Comparison of ENCODE assay signal across 1 cellular context in genomic region chr7:65239707-65240352, GRCh38.
TF ChIP-seq lines count a peak whose summit lies in the region.

No MANE protein-coding gene starts in this region.

TF ChIP-seq in HepG2, 621 proteins besides CTCF, POLR2A, EP300 and RAD21 (continued from another document):
- TF ChIP-seq, protein P1, sequence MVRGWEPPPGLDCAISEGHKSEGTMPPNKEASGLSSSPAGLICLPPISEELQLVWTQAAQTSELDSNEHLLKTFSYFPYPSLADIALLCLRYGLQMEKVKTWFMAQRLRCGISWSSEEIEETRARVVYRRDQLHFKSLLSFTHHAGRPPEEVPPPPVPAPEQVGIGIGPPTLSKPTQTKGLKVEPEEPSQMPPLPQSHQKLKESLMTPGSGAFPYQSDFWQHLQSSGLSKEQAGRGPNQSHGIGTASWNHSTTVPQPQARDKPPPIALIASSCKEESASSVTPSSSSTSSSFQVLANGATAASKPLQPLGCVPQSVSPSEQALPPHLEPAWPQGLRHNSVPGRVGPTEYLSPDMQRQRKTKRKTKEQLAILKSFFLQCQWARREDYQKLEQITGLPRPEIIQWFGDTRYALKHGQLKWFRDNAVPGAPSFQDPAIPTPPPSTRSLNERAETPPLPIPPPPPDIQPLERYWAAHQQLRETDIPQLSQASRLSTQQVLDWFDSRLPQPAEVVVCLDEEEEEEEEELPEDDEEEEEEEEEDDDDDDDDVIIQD (CRISPR knock-in tag; IDR thresholded peaks at IDR 0.05; ENCODE audit: low read depth) = no peak
- TF ChIP-seq CAMTA2 (CRISPR knock-in tag; IDR thresholded peaks at IDR 0.05; ENCODE audit: borderline replicate concordance) (no peak), HBP1 (CRISPR knock-in tag; IDR thresholded peaks at IDR 0.05; ENCODE audit: low read depth) (no peak), ZNF746 (CRISPR knock-in tag; IDR thresholded peaks at IDR 0.05) (no peak), CREBL2 (CRISPR knock-in tag; IDR thresholded peaks at IDR 0.05; ENCODE audit: borderline replicate concordance) (no peak), ZNF737 (CRISPR knock-in tag; IDR thresholded peaks at IDR 0.05; ENCODE audit: borderline replicate concordance) (no peak), ZNF441 (CRISPR knock-in tag; IDR thresholded peaks at IDR 0.05; ENCODE audit: borderline replicate concordance) (no peak), SCMH1 (CRISPR knock-in tag; IDR thresholded peaks at IDR 0.05; ENCODE audit: borderline replicate concordance) (no peak), ZNF24 (IDR thresholded peaks at IDR 0.05) (no peak), ZNF564 (CRISPR knock-in tag; IDR thresholded peaks at IDR 0.05) (no peak), KAT2B (IDR thresholded peaks at IDR 0.05; ENCODE audit: borderline replicate concordance, low read depth, low read length) (no peak), NFE2L1 (CRISPR knock-in tag; IDR thresholded peaks at IDR 0.05; ENCODE audit: borderline replicate concordance) (no peak), ZBTB21 (CRISPR knock-in tag; IDR thresholded peaks at IDR 0.05) (no peak), CENPX (CRISPR knock-in tag; IDR thresholded peaks at IDR 0.05) (no peak), ZIK1 (CRISPR knock-in tag; IDR thresholded peaks at IDR 0.05; ENCODE audit: borderline replicate concordance, low read depth) (no peak), ZNF331 (CRISPR knock-in tag; IDR thresholded peaks at IDR 0.05) (peak; percentile 7; the same call in 1 of the 2 replicates), ZNF317 (CRISPR knock-in tag; IDR thresholded peaks at IDR 0.05) (0 out of 2 replicates have a peak, but pooled peaks have one; percentile 36), ZHX2 (IDR thresholded peaks at IDR 0.05; ENCODE audit: low read depth) (no peak), ZHX2 (CRISPR knock-in tag; IDR thresholded peaks at IDR 0.05; ENCODE audit: borderline replicate concordance) (no peak), ZBTB8A (CRISPR knock-in tag; IDR thresholded peaks at IDR 0.05; ENCODE audit: borderline replicate concordance, low read depth) (no peak), SNAPC2 (CRISPR knock-in tag; IDR thresholded peaks at IDR 0.05) (no peak), ZNF839 (CRISPR knock-in tag; IDR thresholded peaks at IDR 0.05; ENCODE audit: borderline replicate concordance) (no peak), BCL6 (CRISPR knock-in tag; IDR thresholded peaks at IDR 0.05) (peak; percentile 25; the same call in 1 of the 2 replicates), RFXANK (CRISPR knock-in tag; IDR thresholded peaks at IDR 0.05) (no peak), ZNF10 (CRISPR knock-in tag; IDR thresholded peaks at IDR 0.05; ENCODE audit: borderline replicate concordance, low read depth) (no peak), ZNF674 (CRISPR knock-in tag; IDR thresholded peaks at IDR 0.05; ENCODE audit: low read depth) (no peak), DNMT1 (CRISPR knock-in tag; IDR thresholded peaks at IDR 0.05) (no peak), ZNF652 (CRISPR knock-in tag; IDR thresholded peaks at IDR 0.05; ENCODE audit: borderline replicate concordance, low read depth) (no peak), ZNF790 (CRISPR knock-in tag; IDR thresholded peaks at IDR 0.05; ENCODE audit: borderline replicate concordance) (no peak), ZSCAN22 (CRISPR knock-in tag; IDR thresholded peaks at IDR 0.05) (no peak), YY1 (IDR thresholded peaks at IDR 0.05; ENCODE audit: insufficient read depth, insufficient replicate concordance, low read depth, low read length) (peak; percentile 36), EZH2 (conservative IDR thresholded peaks at IDR 0.05; ENCODE audit: low read depth, low read length) (no peak), ZNF30 (CRISPR knock-in tag; IDR thresholded peaks at IDR 0.05) (no peak), NFE2L2 (IDR thresholded peaks at IDR 0.05; ENCODE audit: low read length) (no peak), NFKB2 (CRISPR knock-in tag; IDR thresholded peaks at IDR 0.05; ENCODE audit: borderline replicate concordance) (peak; percentile 27; the same call in 1 of the 2 replicates), ZNF660 (CRISPR knock-in tag; IDR thresholded peaks at IDR 0.05; ENCODE audit: borderline replicate concordance, low read depth) (no peak), CREB3 (CRISPR knock-in tag; IDR thresholded peaks at IDR 0.05) (no peak), LCORL (IDR thresholded peaks at IDR 0.05) (no peak), LCORL (CRISPR knock-in tag; IDR thresholded peaks at IDR 0.05) (peak; percentile 39; the same call in 1 of the 2 replicates), MNT (IDR thresholded peaks at IDR 0.05) (no peak), KDM3A (CRISPR knock-in tag; IDR thresholded peaks at IDR 0.05; ENCODE audit: low read depth) (no peak)
- TF ChIP-seq, protein P2, sequence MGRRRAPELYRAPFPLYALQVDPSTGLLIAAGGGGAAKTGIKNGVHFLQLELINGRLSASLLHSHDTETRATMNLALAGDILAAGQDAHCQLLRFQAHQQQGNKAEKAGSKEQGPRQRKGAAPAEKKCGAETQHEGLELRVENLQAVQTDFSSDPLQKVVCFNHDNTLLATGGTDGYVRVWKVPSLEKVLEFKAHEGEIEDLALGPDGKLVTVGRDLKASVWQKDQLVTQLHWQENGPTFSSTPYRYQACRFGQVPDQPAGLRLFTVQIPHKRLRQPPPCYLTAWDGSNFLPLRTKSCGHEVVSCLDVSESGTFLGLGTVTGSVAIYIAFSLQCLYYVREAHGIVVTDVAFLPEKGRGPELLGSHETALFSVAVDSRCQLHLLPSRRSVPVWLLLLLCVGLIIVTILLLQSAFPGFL (CRISPR knock-in tag; IDR thresholded peaks at IDR 0.05) = no peak
- TF ChIP-seq, protein P3, sequence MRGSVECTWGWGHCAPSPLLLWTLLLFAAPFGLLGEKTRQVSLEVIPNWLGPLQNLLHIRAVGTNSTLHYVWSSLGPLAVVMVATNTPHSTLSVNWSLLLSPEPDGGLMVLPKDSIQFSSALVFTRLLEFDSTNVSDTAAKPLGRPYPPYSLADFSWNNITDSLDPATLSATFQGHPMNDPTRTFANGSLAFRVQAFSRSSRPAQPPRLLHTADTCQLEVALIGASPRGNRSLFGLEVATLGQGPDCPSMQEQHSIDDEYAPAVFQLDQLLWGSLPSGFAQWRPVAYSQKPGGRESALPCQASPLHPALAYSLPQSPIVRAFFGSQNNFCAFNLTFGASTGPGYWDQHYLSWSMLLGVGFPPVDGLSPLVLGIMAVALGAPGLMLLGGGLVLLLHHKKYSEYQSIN (CRISPR knock-in tag; IDR thresholded peaks at IDR 0.05; ENCODE audit: borderline replicate concordance) = no peak
- TF ChIP-seq, protein P4, sequence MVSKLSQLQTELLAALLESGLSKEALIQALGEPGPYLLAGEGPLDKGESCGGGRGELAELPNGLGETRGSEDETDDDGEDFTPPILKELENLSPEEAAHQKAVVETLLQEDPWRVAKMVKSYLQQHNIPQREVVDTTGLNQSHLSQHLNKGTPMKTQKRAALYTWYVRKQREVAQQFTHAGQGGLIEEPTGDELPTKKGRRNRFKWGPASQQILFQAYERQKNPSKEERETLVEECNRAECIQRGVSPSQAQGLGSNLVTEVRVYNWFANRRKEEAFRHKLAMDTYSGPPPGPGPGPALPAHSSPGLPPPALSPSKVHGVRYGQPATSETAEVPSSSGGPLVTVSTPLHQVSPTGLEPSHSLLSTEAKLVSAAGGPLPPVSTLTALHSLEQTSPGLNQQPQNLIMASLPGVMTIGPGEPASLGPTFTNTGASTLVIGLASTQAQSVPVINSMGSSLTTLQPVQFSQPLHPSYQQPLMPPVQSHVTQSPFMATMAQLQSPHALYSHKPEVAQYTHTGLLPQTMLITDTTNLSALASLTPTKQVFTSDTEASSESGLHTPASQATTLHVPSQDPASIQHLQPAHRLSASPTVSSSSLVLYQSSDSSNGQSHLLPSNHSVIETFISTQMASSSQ (IDR thresholded peaks at IDR 0.05; ENCODE audit: low read depth) = no peak
- TF ChIP-seq, protein P4 (CRISPR knock-in tag; IDR thresholded peaks at IDR 0.05; ENCODE audit: borderline replicate concordance) = 0 out of 2 replicates have a peak, but pooled peaks have one; percentile 19
- TF ChIP-seq, protein P5, sequence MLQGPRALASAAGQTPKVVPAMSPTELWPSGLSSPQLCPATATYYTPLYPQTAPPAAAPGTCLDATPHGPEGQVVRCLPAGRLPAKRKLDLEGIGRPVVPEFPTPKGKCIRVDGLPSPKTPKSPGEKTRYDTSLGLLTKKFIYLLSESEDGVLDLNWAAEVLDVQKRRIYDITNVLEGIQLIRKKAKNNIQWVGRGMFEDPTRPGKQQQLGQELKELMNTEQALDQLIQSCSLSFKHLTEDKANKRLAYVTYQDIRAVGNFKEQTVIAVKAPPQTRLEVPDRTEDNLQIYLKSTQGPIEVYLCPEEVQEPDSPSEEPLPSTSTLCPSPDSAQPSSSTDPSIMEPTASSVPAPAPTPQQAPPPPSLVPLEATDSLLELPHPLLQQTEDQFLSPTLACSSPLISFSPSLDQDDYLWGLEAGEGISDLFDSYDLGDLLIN (CRISPR knock-in tag; IDR thresholded peaks at IDR 0.05; ENCODE audit: borderline replicate concordance) = no peak
TF ChIP-seq in HepG2: peak in this region for 78.
